1 cellular context compared by ENCODE assay signal in the genomic region with DNA sequence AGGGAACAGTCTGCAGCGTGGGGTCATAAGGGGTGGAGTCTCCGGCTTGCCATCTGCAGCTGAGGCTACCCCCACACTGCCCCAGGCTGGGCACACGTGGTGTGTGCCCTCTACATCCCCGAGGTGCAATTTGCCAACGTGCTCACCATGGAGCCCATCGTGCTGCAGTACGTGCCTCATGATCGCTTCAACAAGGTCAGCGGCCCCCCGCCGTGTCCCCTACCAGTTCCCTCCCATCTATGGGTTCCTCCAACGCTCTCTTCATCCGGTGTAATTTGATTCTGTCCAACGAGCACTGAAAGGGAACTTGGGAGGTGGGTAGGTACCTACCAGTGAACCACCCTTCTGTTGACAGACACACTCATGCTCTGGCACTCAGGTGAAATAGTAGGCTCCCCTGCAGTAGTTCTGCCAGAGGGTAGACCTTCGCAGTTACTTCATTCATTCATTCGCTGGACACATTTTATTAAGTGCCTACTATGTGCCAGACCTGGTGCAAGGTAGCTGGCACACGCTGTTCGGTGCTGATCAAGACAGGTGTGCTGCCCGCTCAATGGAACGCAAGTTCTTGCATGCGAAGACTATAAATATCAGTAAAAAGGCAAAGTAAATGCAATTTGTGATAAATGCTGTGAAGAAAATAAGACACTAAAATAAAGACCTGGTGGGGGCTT.
TF ChIP-seq lines count a peak whose summit lies in the region.

No MANE protein-coding gene starts in this region.

TF ChIP-seq in HepG2, 621 proteins besides CTCF, POLR2A, EP300 and RAD21:
- TF ChIP-seq, protein P1, sequence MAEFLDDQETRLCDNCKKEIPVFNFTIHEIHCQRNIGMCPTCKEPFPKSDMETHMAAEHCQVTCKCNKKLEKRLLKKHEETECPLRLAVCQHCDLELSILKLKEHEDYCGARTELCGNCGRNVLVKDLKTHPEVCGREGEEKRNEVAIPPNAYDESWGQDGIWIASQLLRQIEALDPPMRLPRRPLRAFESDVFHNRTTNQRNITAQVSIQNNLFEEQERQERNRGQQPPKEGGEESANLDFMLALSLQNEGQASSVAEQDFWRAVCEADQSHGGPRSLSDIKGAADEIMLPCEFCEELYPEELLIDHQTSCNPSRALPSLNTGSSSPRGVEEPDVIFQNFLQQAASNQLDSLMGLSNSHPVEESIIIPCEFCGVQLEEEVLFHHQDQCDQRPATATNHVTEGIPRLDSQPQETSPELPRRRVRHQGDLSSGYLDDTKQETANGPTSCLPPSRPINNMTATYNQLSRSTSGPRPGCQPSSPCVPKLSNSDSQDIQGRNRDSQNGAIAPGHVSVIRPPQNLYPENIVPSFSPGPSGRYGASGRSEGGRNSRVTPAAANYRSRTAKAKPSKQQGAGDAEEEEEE (CRISPR knock-in tag; IDR thresholded peaks at IDR 0.05; ENCODE audit: borderline replicate concordance) = no peak
- TF ChIP-seq ZBTB38 (CRISPR knock-in tag; IDR thresholded peaks at IDR 0.05) = peak; percentile 81
- no peak for TF ChIP-seq ZNF569 (CRISPR knock-in tag; IDR thresholded peaks at IDR 0.05; ENCODE audit: borderline replicate concordance)
- TF ChIP-seq HNRNPL (IDR thresholded peaks at IDR 0.05; ENCODE audit: low read depth, low read length) = peak; percentile 77; the same call in 1 of the 2 replicates
- TF ChIP-seq ZNF10 (CRISPR knock-in tag; IDR thresholded peaks at IDR 0.05; ENCODE audit: borderline replicate concordance, low read depth) = no peak
- no peak for TF ChIP-seq YY1 (IDR thresholded peaks at IDR 0.05; ENCODE audit: insufficient read depth, insufficient replicate concordance, low read depth, low read length)
- no peak for TF ChIP-seq ZNF790 (CRISPR knock-in tag; IDR thresholded peaks at IDR 0.05; ENCODE audit: borderline replicate concordance)
- no peak for TF ChIP-seq ZFP41 (CRISPR knock-in tag; IDR thresholded peaks at IDR 0.05; ENCODE audit: borderline replicate concordance)
- no peak for TF ChIP-seq THAP11 (CRISPR knock-in tag; IDR thresholded peaks at IDR 0.05)
- no peak for TF ChIP-seq RARG (CRISPR knock-in tag; IDR thresholded peaks at IDR 0.05; ENCODE audit: low read depth)
- peak; percentile 28; the same call in 1 of the 2 replicates for TF ChIP-seq ZNF24 (IDR thresholded peaks at IDR 0.05)
- no peak for TF ChIP-seq HOXA3 (CRISPR knock-in tag; IDR thresholded peaks at IDR 0.05)
- TF ChIP-seq, protein P2, sequence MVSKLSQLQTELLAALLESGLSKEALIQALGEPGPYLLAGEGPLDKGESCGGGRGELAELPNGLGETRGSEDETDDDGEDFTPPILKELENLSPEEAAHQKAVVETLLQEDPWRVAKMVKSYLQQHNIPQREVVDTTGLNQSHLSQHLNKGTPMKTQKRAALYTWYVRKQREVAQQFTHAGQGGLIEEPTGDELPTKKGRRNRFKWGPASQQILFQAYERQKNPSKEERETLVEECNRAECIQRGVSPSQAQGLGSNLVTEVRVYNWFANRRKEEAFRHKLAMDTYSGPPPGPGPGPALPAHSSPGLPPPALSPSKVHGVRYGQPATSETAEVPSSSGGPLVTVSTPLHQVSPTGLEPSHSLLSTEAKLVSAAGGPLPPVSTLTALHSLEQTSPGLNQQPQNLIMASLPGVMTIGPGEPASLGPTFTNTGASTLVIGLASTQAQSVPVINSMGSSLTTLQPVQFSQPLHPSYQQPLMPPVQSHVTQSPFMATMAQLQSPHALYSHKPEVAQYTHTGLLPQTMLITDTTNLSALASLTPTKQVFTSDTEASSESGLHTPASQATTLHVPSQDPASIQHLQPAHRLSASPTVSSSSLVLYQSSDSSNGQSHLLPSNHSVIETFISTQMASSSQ (IDR thresholded peaks at IDR 0.05; ENCODE audit: low read depth) = no peak
- TF ChIP-seq, protein P2 (CRISPR knock-in tag; IDR thresholded peaks at IDR 0.05; ENCODE audit: borderline replicate concordance) = peak; percentile 27; the same call in 1 of the 2 replicates
- TF ChIP-seq, protein P3, sequence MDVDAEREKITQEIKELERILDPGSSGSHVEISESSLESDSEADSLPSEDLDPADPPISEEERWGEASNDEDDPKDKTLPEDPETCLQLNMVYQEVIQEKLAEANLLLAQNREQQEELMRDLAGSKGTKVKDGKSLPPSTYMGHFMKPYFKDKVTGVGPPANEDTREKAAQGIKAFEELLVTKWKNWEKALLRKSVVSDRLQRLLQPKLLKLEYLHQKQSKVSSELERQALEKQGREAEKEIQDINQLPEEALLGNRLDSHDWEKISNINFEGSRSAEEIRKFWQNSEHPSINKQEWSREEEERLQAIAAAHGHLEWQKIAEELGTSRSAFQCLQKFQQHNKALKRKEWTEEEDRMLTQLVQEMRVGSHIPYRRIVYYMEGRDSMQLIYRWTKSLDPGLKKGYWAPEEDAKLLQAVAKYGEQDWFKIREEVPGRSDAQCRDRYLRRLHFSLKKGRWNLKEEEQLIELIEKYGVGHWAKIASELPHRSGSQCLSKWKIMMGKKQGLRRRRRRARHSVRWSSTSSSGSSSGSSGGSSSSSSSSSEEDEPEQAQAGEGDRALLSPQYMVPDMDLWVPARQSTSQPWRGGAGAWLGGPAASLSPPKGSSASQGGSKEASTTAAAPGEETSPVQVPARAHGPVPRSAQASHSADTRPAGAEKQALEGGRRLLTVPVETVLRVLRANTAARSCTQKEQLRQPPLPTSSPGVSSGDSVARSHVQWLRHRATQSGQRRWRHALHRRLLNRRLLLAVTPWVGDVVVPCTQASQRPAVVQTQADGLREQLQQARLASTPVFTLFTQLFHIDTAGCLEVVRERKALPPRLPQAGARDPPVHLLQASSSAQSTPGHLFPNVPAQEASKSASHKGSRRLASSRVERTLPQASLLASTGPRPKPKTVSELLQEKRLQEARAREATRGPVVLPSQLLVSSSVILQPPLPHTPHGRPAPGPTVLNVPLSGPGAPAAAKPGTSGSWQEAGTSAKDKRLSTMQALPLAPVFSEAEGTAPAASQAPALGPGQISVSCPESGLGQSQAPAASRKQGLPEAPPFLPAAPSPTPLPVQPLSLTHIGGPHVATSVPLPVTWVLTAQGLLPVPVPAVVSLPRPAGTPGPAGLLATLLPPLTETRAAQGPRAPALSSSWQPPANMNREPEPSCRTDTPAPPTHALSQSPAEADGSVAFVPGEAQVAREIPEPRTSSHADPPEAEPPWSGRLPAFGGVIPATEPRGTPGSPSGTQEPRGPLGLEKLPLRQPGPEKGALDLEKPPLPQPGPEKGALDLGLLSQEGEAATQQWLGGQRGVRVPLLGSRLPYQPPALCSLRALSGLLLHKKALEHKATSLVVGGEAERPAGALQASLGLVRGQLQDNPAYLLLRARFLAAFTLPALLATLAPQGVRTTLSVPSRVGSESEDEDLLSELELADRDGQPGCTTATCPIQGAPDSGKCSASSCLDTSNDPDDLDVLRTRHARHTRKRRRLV (CRISPR knock-in tag; IDR thresholded peaks at IDR 0.05) = no peak
- no peak for TF ChIP-seq JUN (CRISPR knock-in tag; IDR thresholded peaks at IDR 0.05)
- TF ChIP-seq BORCS8-MEF2B (CRISPR knock-in tag; IDR thresholded peaks at IDR 0.05) = no peak
- TF ChIP-seq ZNF768 (CRISPR knock-in tag; IDR thresholded peaks at IDR 0.05) = peak; percentile 40; the same call in 1 of the 2 replicates
- TF ChIP-seq, protein P4, sequence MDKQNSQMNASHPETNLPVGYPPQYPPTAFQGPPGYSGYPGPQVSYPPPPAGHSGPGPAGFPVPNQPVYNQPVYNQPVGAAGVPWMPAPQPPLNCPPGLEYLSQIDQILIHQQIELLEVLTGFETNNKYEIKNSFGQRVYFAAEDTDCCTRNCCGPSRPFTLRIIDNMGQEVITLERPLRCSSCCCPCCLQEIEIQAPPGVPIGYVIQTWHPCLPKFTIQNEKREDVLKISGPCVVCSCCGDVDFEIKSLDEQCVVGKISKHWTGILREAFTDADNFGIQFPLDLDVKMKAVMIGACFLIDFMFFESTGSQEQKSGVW (CRISPR knock-in tag; IDR thresholded peaks at IDR 0.05; ENCODE audit: borderline replicate concordance) = no peak
- peak; percentile 47 for TF ChIP-seq RBM22 (optimal IDR thresholded peaks at IDR 0.05; ENCODE audit: low read length)
- TF ChIP-seq POGZ (CRISPR knock-in tag; IDR thresholded peaks at IDR 0.05) = no peak
- TF ChIP-seq ZNF670 (CRISPR knock-in tag; IDR thresholded peaks at IDR 0.05; ENCODE audit: borderline replicate concordance) = no peak
- no peak for TF ChIP-seq ZNF251 (CRISPR knock-in tag; IDR thresholded peaks at IDR 0.05)
- no peak for TF ChIP-seq ZNF780A (CRISPR knock-in tag; IDR thresholded peaks at IDR 0.05)
- TF ChIP-seq FOSL1 (CRISPR knock-in tag; IDR thresholded peaks at IDR 0.05; ENCODE audit: borderline replicate concordance) = no peak
- peak; percentile 74 for TF ChIP-seq RBFOX2 (IDR thresholded peaks at IDR 0.05; ENCODE audit: low read depth, low read length)
- TF ChIP-seq, protein P5, sequence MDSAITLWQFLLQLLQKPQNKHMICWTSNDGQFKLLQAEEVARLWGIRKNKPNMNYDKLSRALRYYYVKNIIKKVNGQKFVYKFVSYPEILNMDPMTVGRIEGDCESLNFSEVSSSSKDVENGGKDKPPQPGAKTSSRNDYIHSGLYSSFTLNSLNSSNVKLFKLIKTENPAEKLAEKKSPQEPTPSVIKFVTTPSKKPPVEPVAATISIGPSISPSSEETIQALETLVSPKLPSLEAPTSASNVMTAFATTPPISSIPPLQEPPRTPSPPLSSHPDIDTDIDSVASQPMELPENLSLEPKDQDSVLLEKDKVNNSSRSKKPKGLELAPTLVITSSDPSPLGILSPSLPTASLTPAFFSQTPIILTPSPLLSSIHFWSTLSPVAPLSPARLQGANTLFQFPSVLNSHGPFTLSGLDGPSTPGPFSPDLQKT (CRISPR knock-in tag; IDR thresholded peaks at IDR 0.05; ENCODE audit: borderline replicate concordance) = no peak
- TF ChIP-seq KDM6A (CRISPR knock-in tag; IDR thresholded peaks at IDR 0.05; ENCODE audit: low read depth) = no peak
- peak; percentile 82 for TF ChIP-seq ZKSCAN1 (IDR thresholded peaks at IDR 0.05; ENCODE audit: low read length)
- no peak for TF ChIP-seq ZNF382 (CRISPR knock-in tag; IDR thresholded peaks at IDR 0.05; ENCODE audit: borderline replicate concordance)
- TF ChIP-seq ZNF773 (CRISPR knock-in tag; IDR thresholded peaks at IDR 0.05; ENCODE audit: borderline replicate concordance) = no peak
- no peak for TF ChIP-seq ZMYM3 (CRISPR knock-in tag; IDR thresholded peaks at IDR 0.05)
- no peak for TF ChIP-seq KAT2B (IDR thresholded peaks at IDR 0.05; ENCODE audit: borderline replicate concordance, low read depth, low read length)
- TF ChIP-seq ZNF430 (CRISPR knock-in tag; IDR thresholded peaks at IDR 0.05) = no peak
- no peak for TF ChIP-seq CHD4 (IDR thresholded peaks at IDR 0.05; ENCODE audit: borderline replicate concordance, low read length)
- no peak for TF ChIP-seq ZSCAN9 (CRISPR knock-in tag; IDR thresholded peaks at IDR 0.05; ENCODE audit: borderline replicate concordance)
- TF ChIP-seq, protein P6, sequence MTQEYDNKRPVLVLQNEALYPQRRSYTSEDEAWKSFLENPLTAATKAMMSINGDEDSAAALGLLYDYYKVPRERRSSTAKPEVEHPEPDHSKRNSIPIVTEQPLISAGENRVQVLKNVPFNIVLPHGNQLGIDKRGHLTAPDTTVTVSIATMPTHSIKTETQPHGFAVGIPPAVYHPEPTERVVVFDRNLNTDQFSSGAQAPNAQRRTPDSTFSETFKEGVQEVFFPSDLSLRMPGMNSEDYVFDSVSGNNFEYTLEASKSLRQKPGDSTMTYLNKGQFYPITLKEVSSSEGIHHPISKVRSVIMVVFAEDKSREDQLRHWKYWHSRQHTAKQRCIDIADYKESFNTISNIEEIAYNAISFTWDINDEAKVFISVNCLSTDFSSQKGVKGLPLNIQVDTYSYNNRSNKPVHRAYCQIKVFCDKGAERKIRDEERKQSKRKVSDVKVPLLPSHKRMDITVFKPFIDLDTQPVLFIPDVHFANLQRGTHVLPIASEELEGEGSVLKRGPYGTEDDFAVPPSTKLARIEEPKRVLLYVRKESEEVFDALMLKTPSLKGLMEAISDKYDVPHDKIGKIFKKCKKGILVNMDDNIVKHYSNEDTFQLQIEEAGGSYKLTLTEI (CRISPR knock-in tag; conservative IDR thresholded peaks at IDR 0.05) = no peak
- no peak for TF ChIP-seq WIZ (CRISPR knock-in tag; IDR thresholded peaks at IDR 0.05)
- TF ChIP-seq ZNF652 (CRISPR knock-in tag; IDR thresholded peaks at IDR 0.05; ENCODE audit: borderline replicate concordance, low read depth) = no peak
- no peak for TF ChIP-seq ZNF234 (CRISPR knock-in tag; conservative IDR thresholded peaks at IDR 0.05)
- peak; percentile 84 for TF ChIP-seq AGO2 (optimal IDR thresholded peaks at IDR 0.05; ENCODE audit: low read depth, low read length)
- TF ChIP-seq ZNF556 (CRISPR knock-in tag; IDR thresholded peaks at IDR 0.05; ENCODE audit: borderline replicate concordance) = no peak
- TF ChIP-seq, protein P7, sequence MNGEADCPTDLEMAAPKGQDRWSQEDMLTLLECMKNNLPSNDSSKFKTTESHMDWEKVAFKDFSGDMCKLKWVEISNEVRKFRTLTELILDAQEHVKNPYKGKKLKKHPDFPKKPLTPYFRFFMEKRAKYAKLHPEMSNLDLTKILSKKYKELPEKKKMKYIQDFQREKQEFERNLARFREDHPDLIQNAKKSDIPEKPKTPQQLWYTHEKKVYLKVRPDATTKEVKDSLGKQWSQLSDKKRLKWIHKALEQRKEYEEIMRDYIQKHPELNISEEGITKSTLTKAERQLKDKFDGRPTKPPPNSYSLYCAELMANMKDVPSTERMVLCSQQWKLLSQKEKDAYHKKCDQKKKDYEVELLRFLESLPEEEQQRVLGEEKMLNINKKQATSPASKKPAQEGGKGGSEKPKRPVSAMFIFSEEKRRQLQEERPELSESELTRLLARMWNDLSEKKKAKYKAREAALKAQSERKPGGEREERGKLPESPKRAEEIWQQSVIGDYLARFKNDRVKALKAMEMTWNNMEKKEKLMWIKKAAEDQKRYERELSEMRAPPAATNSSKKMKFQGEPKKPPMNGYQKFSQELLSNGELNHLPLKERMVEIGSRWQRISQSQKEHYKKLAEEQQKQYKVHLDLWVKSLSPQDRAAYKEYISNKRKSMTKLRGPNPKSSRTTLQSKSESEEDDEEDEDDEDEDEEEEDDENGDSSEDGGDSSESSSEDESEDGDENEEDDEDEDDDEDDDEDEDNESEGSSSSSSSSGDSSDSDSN (CRISPR knock-in tag; IDR thresholded peaks at IDR 0.05) = no peak
